Comparison of ENCODE assay signal across 8 cellular contexts in the genomic region with DNA sequence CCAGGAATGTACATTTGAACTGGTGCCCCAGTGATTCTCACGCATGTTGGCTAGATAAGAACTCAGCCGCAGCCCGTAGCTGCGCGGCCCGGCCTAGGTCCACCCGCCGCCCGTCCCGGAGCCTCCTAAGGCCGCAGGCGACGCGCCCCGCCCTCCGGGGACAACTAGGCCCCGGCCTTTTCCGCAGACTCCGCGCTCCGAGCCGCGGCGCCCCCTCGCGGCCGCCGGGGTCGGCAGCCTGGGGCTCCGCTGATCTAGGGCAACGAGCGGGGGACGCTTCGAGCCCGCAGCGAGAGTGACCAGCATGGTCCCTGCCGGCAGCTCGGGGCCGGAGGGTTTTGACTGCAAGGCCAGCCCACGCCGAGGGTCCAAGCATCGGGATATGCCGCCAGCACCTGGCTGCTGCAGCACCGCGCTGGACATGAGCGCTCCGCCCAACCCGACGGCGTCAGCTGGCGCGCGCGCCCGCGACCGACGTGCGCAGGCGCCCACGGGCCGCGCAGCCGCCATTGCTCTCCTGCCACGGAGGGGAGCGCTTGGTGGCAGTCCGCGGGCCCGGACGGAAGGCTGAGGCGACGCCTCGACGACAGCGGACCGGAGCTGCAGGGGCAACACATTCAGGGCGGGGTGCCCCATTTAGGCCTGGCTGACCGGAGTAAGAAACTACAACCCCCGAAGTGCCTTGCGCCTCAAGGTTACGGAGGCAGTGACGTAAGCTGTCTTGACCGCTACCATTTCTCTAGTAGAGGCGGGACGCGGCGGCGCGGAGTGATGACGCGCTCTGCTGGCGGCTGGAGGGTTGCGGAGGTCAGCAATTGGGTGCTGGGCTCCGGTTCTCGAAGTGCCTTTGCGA. TPM values are rescaled to one million over a fixed set of nuclear protein-coding genes. Genes with fewer than 3 reads are reported as not detected.
DNase-seq lines count a peak whose midpoint lies in the region; ATAC-seq, FAIRE-seq and TF ChIP-seq lines count a peak whose summit lies in the region.

A gene with protein sequence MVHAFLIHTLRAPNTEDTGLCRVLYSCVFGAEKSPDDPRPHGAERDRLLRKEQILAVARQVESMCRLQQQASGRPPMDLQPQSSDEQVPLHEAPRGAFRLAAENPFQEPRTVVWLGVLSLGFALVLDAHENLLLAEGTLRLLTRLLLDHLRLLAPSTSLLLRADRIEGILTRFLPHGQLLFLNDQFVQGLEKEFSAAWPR (plus strand): TSS at position 500 of the 853 bp plus-strand sequence. CDS start 1,571 bp downstream, outside the sequence.

- H3K4me3 ChIP-seq in heart right ventricle (peak within 1 kb of the TSS; percentile 65 to 81 (median 78)), urinary bladder (ENCODE audit: low read depth, low read length) (peak within 1 kb of the TSS; percentile 56)

- H3K4me1 Mint-ChIP-seq in T-cell (peaks cover 47 to 54% (median 53%) of the 10 kb centered on the region in 3 donors), progenitor cell of endocrine pancreas (ENCODE audit: low read depth) (peaks cover 12% of the 10 kb centered on the region)

- POLR2A ChIA-PET in T-cell (lab: Charles Lee): interaction anchor here (0.5 to 1.0 kb wide), 5 partner anchors 11 to 63 kb away, joined by 3 to 13 read pairs (median 6); no protein-coding TSS in a partner anchor

- peak; percentile 89 for DNase-seq in GM12892 (ENCODE audit: insufficient read length)
- DNase-seq in NCI-H1436 treated with DMSO at 0.1 percent for 48 hours (lab: John Stamatoyannopoulos, UW): peak; percentile 80
- peak; percentile 67 to 94 (median 82) for DNase-seq in T-cell
- peak; percentile 97 to 98 for DNase-seq in heart right ventricle
- DNase-seq in progenitor cell of endocrine pancreas (ENCODE audit: low spot score, unreplicated experiment): peak; percentile 93

- intact Hi-C loops in heart right ventricle (cut with DNase I): loop anchor here in 9 of 10 donors (1.0 to 5.0 kb wide), 5 partner anchors 27 to 38 kb away; a partner anchor contains a TSS

- CTCF ChIA-PET in T-cell (lab: Charles Lee): interaction anchor here (0.7 to 2.2 kb wide), 11 partner anchors 10 to 143 kb away, joined by 3 to 10 read pairs (median 5); a partner anchor contains a TSS

- ATAC-seq in HG02852 (IDR thresholded peaks at IDR 0.05; ENCODE audit: unreplicated experiment) (peak; percentile 82), T-cell (replicated peaks in 1 of 4) (peak; percentile 84 to 88 (median 86)), heart right ventricle (peak; percentile 90 to 95 (median 92))

- H3K4me3 Mint-ChIP-seq in T-cell: peak within 1 kb of the TSS; percentile 87 to 89 (median 88)
- peak within 1 kb of the TSS; percentile 85 for H3K4me3 Mint-ChIP-seq in progenitor cell of endocrine pancreas (ENCODE audit: low read depth)

- H3K36me3 Mint-ChIP-seq in T-cell (peaks cover 16% of the 10 kb centered on the region), progenitor cell of endocrine pancreas (ENCODE audit: insufficient read depth) (peaks cover 2% of the 10 kb centered on the region)

- H3K36me3 ChIP-seq in heart right ventricle (peaks cover 0 to 35% (median 13%) of the 10 kb centered on the region in 9 donors), urinary bladder (ENCODE audit: insufficient read depth) (no peaks in the 10 kb centered on the region)

- H3K9me3 Mint-ChIP-seq in T-cell (no peaks in the 10 kb centered on the region), progenitor cell of endocrine pancreas (ENCODE audit: low read depth) (no peaks in the 10 kb centered on the region)

- no peaks in the 10 kb centered on the region for H3K9me3 ChIP-seq in heart right ventricle

- TF ChIP-seq CTCF in heart right ventricle (IDR thresholded peaks at IDR 0.05) (peak; percentile 92 to 100 (median 99)), progenitor cell of endocrine pancreas (IDR thresholded peaks at IDR 0.05; ENCODE audit: unreplicated experiment) (peak; percentile 99)

- H3K27ac Mint-ChIP-seq in T-cell (peak within 1 kb of the TSS; percentile 96 to 97), progenitor cell of endocrine pancreas (peak within 1 kb of the TSS; percentile 99)

- TF ChIP-seq POLR2A in GM12892 (IDR thresholded peaks at IDR 0.05; ENCODE audit: low read depth, low read length): peak; percentile 90

- H3K27ac ChIP-seq in adipose tissue (ENCODE audit: low read depth, low read length): peak within 1 kb of the TSS; percentile 76
- peak within 1 kb of the TSS; percentile 94 to 100 (median 98) for H3K27ac ChIP-seq in heart right ventricle
- H3K27ac ChIP-seq in urinary bladder (ENCODE audit: low read depth): peak within 1 kb of the TSS; percentile 99

- H3K27me3 ChIP-seq in heart right ventricle: no peaks in the 10 kb centered on the region

- H3K27me3 Mint-ChIP-seq in T-cell (no peaks in the 10 kb centered on the region), progenitor cell of endocrine pancreas (peaks cover 9% of the 10 kb centered on the region)

- WGBS in adipose tissue, 3 donors: 0% methylated on average over 92 to 96 of the region's 96 CpGs
- WGBS in heart right ventricle, 2 donors: 0% methylated on average over 96 of the region's 96 CpGs
- WGBS in urinary bladder: under 1% methylated on average over 96 of the region's 96 CpGs

- peak; percentile 93 for FAIRE-seq in GM12892 (lab: Jason Lieb, UNC)

- peaks cover 3 to 38% (median 34%) of the 10 kb centered on the region in 9 donors for H3K4me1 ChIP-seq in heart right ventricle
- H3K4me1 ChIP-seq in urinary bladder (ENCODE audit: insufficient read depth): no peaks in the 10 kb centered on the region

RNA-seq across cellular contexts. Expression of the gene that starts here (rescaled TPM):
- polyA plus RNA-seq in GM12892 (2012; ENCODE audit: missing spikeins): 3.2 TPM
- total RNA-seq in T-cell (10 to 100 TPM; 11.5 to 17.3 (median 14.4) TPM), heart right ventricle (10 to 100 TPM; 12.0 to 17.5 (median 14.7) TPM), progenitor cell of endocrine pancreas (12.3 and 13.2 TPM in 2 replicates), urinary bladder (10.2 TPM)
- polyA plus RNA-seq in adipose tissue (1 to 10 TPM; 5.1 to 9.7 (median 8.9) TPM), heart right ventricle (1 to 10 TPM; 7.2 to 9.8 TPM), urinary bladder (9.2 TPM)

Comparison
In these comparisons a context has a peak if more than half of its experiments do, and no peak if none do; other contexts are left out.
1. Peak in every context shown above with its lines: DNase-seq, ATAC-seq, H3K4me3 ChIP-seq and H3K27ac ChIP-seq.